12 cellular contexts compared by ENCODE assay signal in genomic region chr9:95907794-95908193, GRCh38.
A peak's percentile ranks its signal among the peaks of the same experiment; 100 is the strongest.
DNase-seq lines count a peak whose midpoint lies in the region; TF ChIP-seq lines count a peak whose summit lies in the region.
"Had no signal": no experiment of that assay in that cellular context is flagged by ENCODE, and none has a peak within 500 bp of the region (broad histone marks: within the 10 kb centered on the region; RNA-seq: fewer than 3 reads in every experiment).

No MANE protein-coding gene starts in this region.

- no peak overlapping the region for H3K4me2 ChIP-seq in KMS-11

- H4K20me1 ChIP-seq in KMS-11 (ENCODE audit: insufficient read depth): no peaks in the 10 kb centered on the region

- DNase-seq in DMS 273 (lab: John Stamatoyannopoulos, UW; ENCODE audit: unreplicated experiment) (peak; percentile 2), DMS 273 treated with DMSO at 0.1 percent for 48 hours (lab: John Stamatoyannopoulos, UW) (no peak), cardiac fibroblast (ENCODE audit: low read depth in 2 of 2) (no peak), retina (peak; percentile 14), NCI-H146 (lab: John Stamatoyannopoulos, UW) (no peak), DMS153 (lab: John Stamatoyannopoulos, UW) (no peak), NCI-H2107 treated with DMSO at 0.1 percent for 48 hours (lab: John Stamatoyannopoulos, UW; ENCODE audit: unreplicated experiment) (no peak)
- DNase-seq: 8988T; effector memory CD4-positive, alpha-beta T cell; stimulated activated CD4-positive, alpha-beta T cell treated with anti-CD3 and anti-CD28 coated beads, Interleukin-12 subunit alpha, Interleukin-12 subunit beta, amount 100 ng/mL, for 4 hours; stimulated activated CD8-positive, alpha-beta memory T cell treated with anti-CD3 and anti-CD28 coated beads, Interleukin-4, amount 100 ng/mL, for 48 hours had no signal

- TF ChIP-seq CTCF in KMS-11 (conservative IDR thresholded peaks at IDR 0.05; ENCODE audit: low read depth, low read length): 0 out of 2 replicates have a peak, but pooled peaks have one; percentile 17
- TF ChIP-seq CTCF in cardiac fibroblast (IDR thresholded peaks at IDR 0.05; ENCODE audit: low read depth, low read length): peak; percentile 27

- H3K79me2 ChIP-seq in KMS-11 (ENCODE audit: insufficient read depth, low read depth): no peaks in the 10 kb centered on the region

- no peaks in the 10 kb centered on the region for H3K36me3 ChIP-seq in KMS-11 (ENCODE audit: insufficient read depth)

- H3K4me1 ChIP-seq in KMS-11 (ENCODE audit: low read depth, poor library complexity, severe bottlenecking): peaks cover 7% of the 10 kb centered on the region

- H3K9ac ChIP-seq in KMS-11: no peak overlapping the region

- H3K27ac ChIP-seq in KMS-11: no peak overlapping the region

- no peaks in the 10 kb centered on the region for H3K27me3 ChIP-seq in KMS-11 (ENCODE audit: insufficient read depth, low read depth)

- no peak overlapping the region for H2AFZ ChIP-seq in KMS-11 (ENCODE audit: low read depth)

- H3K4me3 ChIP-seq in KMS-11 (IDR thresholded peaks at IDR 0.05; ENCODE audit: insufficient read depth, low read depth, low read length) (no peak overlapping the region), cardiac fibroblast (replicated peaks in 1 of 2; ENCODE audit: low read depth in 2 of 2, low read length in 2 of 2) (no peak overlapping the region)

Comparison
In these comparisons a context has a peak if more than half of its experiments do, and no peak if none do; other contexts are left out.
1. DNase-seq: peak in DMS 273 (single experiment) and retina (single experiment); none in DMS 273 treated with DMSO at 0.1 percent for 48 hours (single experiment), cardiac fibroblast (0 of 2), NCI-H146 (single experiment), DMS153 (single experiment) and NCI-H2107 treated with DMSO at 0.1 percent for 48 hours (single experiment).